In genomic region chr1:181284978-181285377, GRCh38 we compare ENCODE assay signal across 20 cellular contexts.
"Had no signal": no experiment of that assay in that cellular context is flagged by ENCODE, and none has a peak within 500 bp of the region (broad histone marks: within the 10 kb centered on the region; RNA-seq: fewer than 3 reads in every experiment).

No MANE protein-coding gene starts in this region.

- H3K9ac ChIP-seq: KMS-11 had no signal

- H3K27ac ChIP-seq: KMS-11, SJCRH30 had no signal

- H3K36me3 ChIP-seq: SJCRH30 had no signal

- FAIRE-seq: RCC 7860 had no signal

- H3K4me3 ChIP-seq: SJCRH30 had no signal

- H3K4me1 ChIP-seq: SJCRH30 had no signal

- H3K27me3 ChIP-seq: SJCRH30 had no signal

- DNase-seq: IMR-90, Kasumi-1, MM.1S, NCI-H1092 treated with DMSO at 0.1 percent for 48 hours, NCI-H1436, NCI-H187, NCI-H2029, NCI-H2081 treated with DMSO at 0.1 percent for 48 hours, NCI-H2171, NCI-H226, NCI-H446, NCI-H510A, NCI-H524 treated with DMSO at 0.1 percent for 48 hours, NCI-H69, NCI-H774, RPMI8226, SHP77, SJCRH30 had no signal

- H3K4me2 ChIP-seq: KMS-11 had no signal
